ENCODE assay signal across 21 cellular contexts in genomic region chr22:19405133-19405532, GRCh38.
"Had no signal": no experiment of that assay in that cellular context is flagged by ENCODE, and none has a peak within 500 bp of the region (broad histone marks: within the 10 kb centered on the region; RNA-seq: fewer than 3 reads in every experiment).

No MANE protein-coding gene starts in this region.

- H3K4me1 ChIP-seq: lower lobe of right lung, sigmoid colon had no signal

- H3K27ac Mint-ChIP-seq: dendritic cell treated with granulocyte-macrophage colony-stimulating factor and Interleukin-4, amounts not matched to agents 40 ng/mL and 50 ng/mL, for 4 days; memory B cell; mesothelial cell of epicardium; nephron progenitor cell; type B pancreatic cell had no signal

- FAIRE-seq: keratinocyte, urothelium cell line had no signal

- H3K27me3 ChIP-seq: esophagus muscularis mucosa, gastrocnemius medialis, heart right ventricle, sigmoid colon had no signal

- H3K4me3 Mint-ChIP-seq: dendritic cell treated with granulocyte-macrophage colony-stimulating factor and Interleukin-4, amounts not matched to agents 40 ng/mL and 50 ng/mL, for 4 days; effector memory CD8-positive, alpha-beta T cell; immature natural killer cell; memory B cell; mesothelial cell of epicardium; nephron progenitor cell; type B pancreatic cell had no signal

- H3K4me3 ChIP-seq: esophagus muscularis mucosa, gastrocnemius medialis, heart right ventricle, left ventricle myocardium inferior, lower lobe of right lung, sigmoid colon, skin epidermis had no signal

- H3K4me1 Mint-ChIP-seq: nephron progenitor cell had no signal

- DNase-seq: effector memory CD8-positive, alpha-beta T cell; gastrocnemius medialis; heart right ventricle; hypothalamus; immature natural killer cell; left ventricle myocardium inferior; lower lobe of right lung; nephron progenitor cell; sigmoid colon; stimulated activated CD4-positive, alpha-beta T cell treated with anti-CD3 and anti-CD28 coated beads, Interleukin-2, amount 100 ng/mL, for 24 hours; stimulated activated CD4-positive, alpha-beta T cell treated with anti-CD3 and anti-CD28 coated beads, Interleukin-4, amount 100 ng/mL, for 4 hours; stimulated activated naive CD4-positive, alpha-beta T cell treated with Interleukin-2 at 50 U/mL for 16 hours had no signal

- H3K9me3 ChIP-seq: esophagus muscularis mucosa, gastrocnemius medialis, heart right ventricle, left ventricle myocardium inferior, lower lobe of right lung, sigmoid colon had no signal

- H3K27ac ChIP-seq: epithelial cell of prostate, esophagus muscularis mucosa, gastrocnemius medialis, heart right ventricle, left ventricle myocardium inferior, lower lobe of right lung, sigmoid colon, skin epidermis had no signal

- H3K27me3 Mint-ChIP-seq: dendritic cell treated with granulocyte-macrophage colony-stimulating factor and Interleukin-4, amounts not matched to agents 40 ng/mL and 50 ng/mL, for 4 days; effector memory CD8-positive, alpha-beta T cell; memory B cell; type B pancreatic cell had no signal

- ATAC-seq: effector memory CD8-positive, alpha-beta T cell; gastrocnemius medialis; heart right ventricle; lower lobe of right lung had no signal

- H3K9me3 Mint-ChIP-seq: dendritic cell treated with granulocyte-macrophage colony-stimulating factor and Interleukin-4, amounts not matched to agents 40 ng/mL and 50 ng/mL, for 4 days; effector memory CD8-positive, alpha-beta T cell; immature natural killer cell; memory B cell; mesothelial cell of epicardium; nephron progenitor cell; type B pancreatic cell had no signal
